Comparison of ENCODE assay signal across 19 cellular contexts in genomic region chr2:60503923-60504514, GRCh38. TPM values are rescaled to one million over a fixed set of nuclear protein-coding genes. Genes with fewer than 3 reads are reported as not detected.
A peak's percentile ranks its signal among the peaks of the same experiment; 100 is the strongest.
DNase-seq lines count a peak whose midpoint lies in the region; ATAC-seq, FAIRE-seq and TF ChIP-seq lines count a peak whose summit lies in the region.
"Had no signal": no experiment of that assay in that cellular context is flagged by ENCODE, and none has a peak within 500 bp of the region (broad histone marks: within the 10 kb centered on the region; RNA-seq: fewer than 3 reads in every experiment).

No MANE protein-coding gene starts in this region.

- 0 out of 2 replicates have a peak, but pooled peaks cover 5% of the 10 kb centered on the region for H3F3A ChIP-seq in GM23338 (replicated peaks; ENCODE audit: low read depth)

- H3K9me3 Mint-ChIP-seq in GM23338: no peaks in the 10 kb centered on the region
- no peaks in the 10 kb centered on the region for H3K9me3 Mint-ChIP-seq in memory B cell

- H3K27me3 ChIP-seq in DND-41 (ENCODE audit: insufficient read depth, low read length, poor library complexity) (no peaks in the 10 kb centered on the region), GM23338 (ENCODE audit: insufficient read depth) (no peaks in the 10 kb centered on the region), bronchial epithelial cell (ENCODE audit: control insufficient read depth, insufficient read depth, low read length) (no peaks in the 10 kb centered on the region)
- H3K27me3 ChIP-seq: cardiac muscle cell had no signal

- H3K27ac ChIP-seq in DND-41 (ENCODE audit: low read length) (no peak overlapping the region), GM23338 (ENCODE audit: low read depth) (no peak overlapping the region)
- H3K27ac ChIP-seq: cardiac muscle cell, tibial artery had no signal

- no peak for DNase-seq in DND-41
- no peak for DNase-seq in GM23338 (ENCODE audit: low spot score)
- peak; percentile 66 for DNase-seq in bronchial epithelial cell (ENCODE audit: low read depth)
- peak in 1 of 2 donors; percentile 25 for DNase-seq in memory B cell (ENCODE audit: low spot score in 2 of 2)
- DNase-seq in NCI-H524 treated with DMSO at 0.1 percent for 48 hours (lab: John Stamatoyannopoulos, UW): no peak
- no peak for DNase-seq in NCI-H1436 treated with DMSO at 0.1 percent for 48 hours (lab: John Stamatoyannopoulos, UW)
- DNase-seq: activated CD4-positive, alpha-beta T cell treated with anti-CD3 and anti-CD28 coated beads for 36 hours; activated naive CD4-positive, alpha-beta T cell treated with anti-CD3 and anti-CD28 coated beads, Interleukin-2, amount 50 U/mL, for 16 hours; C1 segment of cervical spinal cord; EL; NCI-H2081; tibial artery had no signal

- H3K27me3 Mint-ChIP-seq in GM23338 (ENCODE audit: insufficient read depth, low read depth, poor library complexity) (peaks cover 4% of the 10 kb centered on the region), memory B cell (no peaks in the 10 kb centered on the region)
- H3K27me3 Mint-ChIP-seq: activated CD4-positive, alpha-beta T cell treated with anti-CD3 and anti-CD28 coated beads for 36 hours; progenitor cell of endocrine pancreas had no signal

- H3K4me3 ChIP-seq in DND-41 (ENCODE audit: low read depth in 1 of 2, low read length in 2 of 2): no peak overlapping the region
- no peak overlapping the region for H3K4me3 ChIP-seq in GM23338
- no peak overlapping the region for H3K4me3 ChIP-seq in bronchial epithelial cell (ENCODE audit: low read depth, low read length)
- H3K4me3 ChIP-seq: cardiac muscle cell, tibial artery had no signal

- peaks cover 72% of the 10 kb centered on the region for H3K36me3 ChIP-seq in DND-41 (ENCODE audit: insufficient read depth, low read length)
- H3K36me3 ChIP-seq in GM23338 (ENCODE audit: insufficient read depth): no peaks in the 10 kb centered on the region
- H3K36me3 ChIP-seq in bronchial epithelial cell (ENCODE audit: control insufficient read depth, insufficient read depth, low read length): no peaks in the 10 kb centered on the region
- H3K36me3 ChIP-seq: cardiac muscle cell, tibial artery had no signal

- TF ChIP-seq CTCF in DND-41 (IDR thresholded peaks at IDR 0.05; ENCODE audit: borderline replicate concordance, extremely low read depth, low read length, poor library complexity, severe bottlenecking) (peak; percentile 13), GM23338 (conservative IDR thresholded peaks at IDR 0.05; ENCODE audit: low read depth in 2 of 2) (peak; percentile 22 to 41; a peak in 2 of 4 replicates), bronchial epithelial cell (IDR thresholded peaks at IDR 0.05; ENCODE audit: insufficient read depth, low read length, severe bottlenecking) (peak; percentile 23)

- H3K4me1 ChIP-seq in DND-41 (ENCODE audit: insufficient read depth, low read length): no peaks in the 10 kb centered on the region
- peaks cover 40% of the 10 kb centered on the region for H3K4me1 ChIP-seq in GM23338 (ENCODE audit: insufficient read depth)
- H3K4me1 ChIP-seq: tibial artery had no signal

- FAIRE-seq in bronchial epithelial cell (lab: Jason Lieb, UNC): no peak
- FAIRE-seq: endometrium, H54 had no signal

- peaks cover 65% of the 10 kb centered on the region for H3K4me1 Mint-ChIP-seq in GM23338
- H3K4me1 Mint-ChIP-seq in memory B cell: peaks cover 78% of the 10 kb centered on the region
- H3K4me1 Mint-ChIP-seq: activated CD4-positive, alpha-beta T cell treated with anti-CD3 and anti-CD28 coated beads for 36 hours had no signal

- H3K4me2 ChIP-seq in DND-41 (ENCODE audit: insufficient read depth, low read length): no peak overlapping the region
- H3K4me2 ChIP-seq in GM23338: no peak overlapping the region

- H3K4me3 Mint-ChIP-seq in GM23338: no peak overlapping the region; the same call in 2 of the 3 replicates
- H3K4me3 Mint-ChIP-seq in memory B cell: peak overlapping the region; percentile 92
- H3K4me3 Mint-ChIP-seq: activated CD4-positive, alpha-beta T cell treated with anti-CD3 and anti-CD28 coated beads for 36 hours had no signal

- H3K9me3 ChIP-seq in DND-41 (ENCODE audit: insufficient read depth, low read length, severe bottlenecking): no peaks in the 10 kb centered on the region
- H3K9me3 ChIP-seq: tibial artery had no signal

- H3K79me2 ChIP-seq in DND-41 (ENCODE audit: insufficient read depth, low read length) (peaks cover 96% of the 10 kb centered on the region), GM23338 (replicated peaks; ENCODE audit: insufficient read depth) (peaks cover 96% of the 10 kb centered on the region)

- H3K9ac ChIP-seq in DND-41 (ENCODE audit: low read depth, low read length): no peak overlapping the region

- ATAC-seq in DND-41 (ENCODE audit: insufficient read depth, low read depth): no peak
- peak; percentile 19; the same call in 1 of the 3 replicates for ATAC-seq in GM23338
- peak; percentile 72 for ATAC-seq in memory B cell (ENCODE audit: low read depth)
- ATAC-seq in GM21723 (IDR thresholded peaks at IDR 0.05; ENCODE audit: unreplicated experiment): no peak
- ATAC-seq in HG03175 (IDR thresholded peaks at IDR 0.05; ENCODE audit: unreplicated experiment): no peak
- ATAC-seq: activated CD4-positive, alpha-beta T cell treated with anti-CD3 and anti-CD28 coated beads for 36 hours had no signal

- H2AFZ ChIP-seq in DND-41 (ENCODE audit: low read depth, low read length) (no peak overlapping the region), GM23338 (no peak overlapping the region)

- H4K20me1 ChIP-seq in DND-41 (ENCODE audit: insufficient read depth, low read length): peaks cover 72% of the 10 kb centered on the region
- H4K20me1 ChIP-seq in GM23338 (replicated peaks; ENCODE audit: insufficient read depth): peaks cover 48% of the 10 kb centered on the region

- H3K27ac Mint-ChIP-seq in GM23338: no peak overlapping the region
- H3K27ac Mint-ChIP-seq in memory B cell: peak overlapping the region; percentile 86
- H3K27ac Mint-ChIP-seq: activated CD4-positive, alpha-beta T cell treated with anti-CD3 and anti-CD28 coated beads for 36 hours; progenitor cell of endocrine pancreas had no signal

- H3K9me2 ChIP-seq in GM23338 (ENCODE audit: insufficient read depth): no peaks in the 10 kb centered on the region

- H3K36me3 Mint-ChIP-seq in GM23338 (ENCODE audit: low read depth) (peaks cover 21% of the 10 kb centered on the region), memory B cell (peaks cover 20% of the 10 kb centered on the region)

TF ChIP-seq in GM23338, 12 proteins besides CTCF, POLR2A, EP300 and RAD21 (continues in another document):
- TF ChIP-seq ZNF331 (CRISPR knock-in tag; IDR thresholded peaks at IDR 0.05; ENCODE audit: low read depth): no peak
- no peak for TF ChIP-seq POLR2AphosphoS5 (IDR thresholded peaks at IDR 0.05; ENCODE audit: low read depth)
- TF ChIP-seq ZNF114 (CRISPR knock-in tag; IDR thresholded peaks at IDR 0.05): no peak
- no peak for TF ChIP-seq ETS1 (IDR thresholded peaks at IDR 0.05)
- TF ChIP-seq JUNB (IDR thresholded peaks at IDR 0.05; ENCODE audit: unreplicated experiment): no peak
- no peak for TF ChIP-seq STAT1 (IDR thresholded peaks at IDR 0.05; ENCODE audit: unreplicated experiment)
- no peak for TF ChIP-seq EZH2phosphoT487 (IDR thresholded peaks at IDR 0.05; ENCODE audit: unreplicated experiment)
- TF ChIP-seq NANOG (IDR thresholded peaks at IDR 0.05; ENCODE audit: borderline replicate concordance): no peak
- no peak for TF ChIP-seq CREB1 (CRISPR knock-in tag; IDR thresholded peaks at IDR 0.05; ENCODE audit: low read depth)
- TF ChIP-seq EZH2 (IDR thresholded peaks at IDR 0.05; ENCODE audit: low read depth, unreplicated experiment): no peak

RNA-seq across cellular contexts. Expression of gene BCL11A, which starts 49.4 kb away (rescaled TPM):
- total RNA-seq in GM23338 (2014; rRNA removed; shearing (Covaris generic)): 49.2 and 57.5 TPM in 2 replicates
- 72.5 and 77.6 TPM in 2 replicates for polyA plus RNA-seq in GM23338 (2016; fragmentation: Nextera tagmentation; extraction: Ambion mirVana)
- total RNA-seq in bronchial epithelial cell: 1.8 and 3.6 TPM in 2 replicates
- total RNA-seq: T-helper 1 cell treated with Interleukin-12 subunit alpha and Interleukin-12 subunit beta and Interleukin-4 antibody, amounts not matched to agents 30 ng/mL and 1 ng/mL, for 36 hours had no signal

Comparison
In these comparisons a context has a peak if more than half of its experiments do, and no peak if none do; other contexts are left out.
1. ATAC-seq: peak in GM23338 (single experiment) and memory B cell (single experiment); none in DND-41 (single experiment), GM21723 (single experiment) and HG03175 (single experiment).
2. RNA of gene BCL11A, which starts 49.4 kb away (total RNA-seq): 49.2 to 57.5 TPM in GM23338; 1.8 to 3.6 TPM in bronchial epithelial cell; every median in the first group is over 10 times any median in the second.
3. Peak in every context shown above with its lines, with median percentiles within 50 percentile points of each other: CTCF ChIP-seq.